ENCODE assay signal across 18 cellular contexts in genomic region chr14:74910556-74910955, GRCh38. TPM values are rescaled to one million over a fixed set of nuclear protein-coding genes. Genes with fewer than 3 reads are reported as not detected.
DNase-seq lines count a peak whose midpoint lies in the region; FAIRE-seq and TF ChIP-seq lines count a peak whose summit lies in the region.
"Had no signal": no experiment of that assay in that cellular context is flagged by ENCODE, and none has a peak within 500 bp of the region (broad histone marks: within the 10 kb centered on the region; RNA-seq: fewer than 3 reads in every experiment).

No MANE protein-coding gene starts in this region.

- H3K4me1 ChIP-seq in GM23248 (ENCODE audit: insufficient read depth), result peaks cover 4% of the 10 kb centered on the region; the same call in 1 of the 2 replicates
- no peaks in the 10 kb centered on the region for H3K4me1 ChIP-seq in astrocyte (ENCODE audit: insufficient read depth, low read length)
- H3K4me1 ChIP-seq in kidney (ENCODE audit: control insufficient read depth in 1 of 2, insufficient read depth in 1 of 2, low read depth in 1 of 2, low read length in 2 of 2), result peaks cover 0 to 12% of the 10 kb centered on the region in 2 donors
- H3K4me1 ChIP-seq in transverse colon, result peaks cover 6 to 16% (median 11%) of the 10 kb centered on the region in 4 donors

- H3K4me2 ChIP-seq in GM23248 (ENCODE audit: unreplicated experiment) (peak overlapping the region; percentile 4), astrocyte (ENCODE audit: low read length) (no peak overlapping the region)

- DNase-seq in GM23248 (peak; percentile 30), astrocyte (ENCODE audit: low read depth) (no peak), kidney (peak; percentile 51), transverse colon (peak; percentile 40), NCI-H774 (lab: John Stamatoyannopoulos, UW) (no peak), NCI-H1417 treated with DMSO at 0.1 percent for 48 hours (lab: John Stamatoyannopoulos, UW) (no peak)
- no peak for DNase-seq in activated T-cell treated with anti-CD3 and anti-CD28 coated beads, Interleukin-2, amount 50 U/mL, for 1 hour
- DNase-seq: ACHN, BE2C, DMS 273 treated with DMSO at 0.1 percent for 48 hours, KG1, NCI-H1092 treated with DMSO at 0.1 percent for 48 hours, NCI-H1694 treated with DMSO at 0.1 percent for 48 hours, NCI-H748 treated with DMSO at 0.1 percent for 48 hours had no signal

- TF ChIP-seq POLR2A in transverse colon (IDR thresholded peaks at IDR 0.05), result no peak

- no peak for FAIRE-seq in astrocyte (lab: Jason Lieb, UNC)
- no peak for FAIRE-seq in kidney (lab: Jason Lieb, UNC)
- FAIRE-seq: H54 had no signal

- no peaks in the 10 kb centered on the region for H3K9me3 Mint-ChIP-seq in astrocyte (ENCODE audit: unreplicated experiment)

- H3K4me3 Mint-ChIP-seq in astrocyte (ENCODE audit: unreplicated experiment), result no peak overlapping the region

- H3K9me3 ChIP-seq in GM23248 (ENCODE audit: low read depth) (no peaks in the 10 kb centered on the region), astrocyte (ENCODE audit: insufficient read depth, low read depth, low read length) (no peaks in the 10 kb centered on the region), kidney (ENCODE audit: control insufficient read depth in 1 of 2, low read length in 2 of 2) (no peaks in the 10 kb centered on the region), transverse colon (no peaks in the 10 kb centered on the region)
- H3K9me3 ChIP-seq: BE2C had no signal

- intact Hi-C loops in kidney (cut with DNase I), result no loop called here
- intact Hi-C loops in transverse colon (cut with DNase I; ENCODE audit: low total_unique reads), result no loop called here

- no peaks in the 10 kb centered on the region for H3K27me3 ChIP-seq in GM23248 (replicated peaks; ENCODE audit: insufficient read depth)
- no peaks in the 10 kb centered on the region for H3K27me3 ChIP-seq in astrocyte (ENCODE audit: insufficient read depth, low read length)
- H3K27me3 ChIP-seq in transverse colon, result no peaks in the 10 kb centered on the region
- H3K27me3 ChIP-seq: BE2C had no signal

- no peak for TF ChIP-seq EP300 in transverse colon (IDR thresholded peaks at IDR 0.05; ENCODE audit: low read depth)

- TF ChIP-seq CTCF in astrocyte (IDR thresholded peaks at IDR 0.05; ENCODE audit: insufficient read depth, low read depth, low read length) (no peak), kidney (IDR thresholded peaks at IDR 0.05; ENCODE audit: borderline replicate concordance, extremely low read depth, insufficient read depth) (no peak), transverse colon (IDR thresholded peaks at IDR 0.05) (no peak)

- peaks cover 5% of the 10 kb centered on the region for H3K4me1 Mint-ChIP-seq in astrocyte (ENCODE audit: low read depth, unreplicated experiment)

- in situ Hi-C loops in GM23248 (cut with MboI), result loop anchor here (10.0 kb wide), 1 partner anchor 184 kb away; no protein-coding TSS in a partner anchor
- in situ Hi-C loops in transverse colon (cut with MboI; ENCODE audit: low pct_ligation_motif_present in 1 of 4, low pct_unique_long_range_greater_than_20kb in 1 of 4, low sequenced_read_pairs in 3 of 4), result loop anchor here in 1 of 4 donors (10.0 kb wide), 1 partner anchor 46 kb away; no protein-coding TSS in a partner anchor

- H3K36me3 Mint-ChIP-seq in astrocyte (ENCODE audit: low read depth, unreplicated experiment), result no peaks in the 10 kb centered on the region

- 22% methylated on average over 10 of the region's 10 CpGs for WGBS in GM23248 (ENCODE audit: low coverage in 1 of 2, low lambda C conversion rate in 2 of 2, missing lambda C conversion rate in 2 of 2), 2 experiments
- 28% methylated on average over 10 of the region's 10 CpGs; no CpG with 5 or more reads in 1 of the 2 donors for WGBS in transverse colon (ENCODE audit: low coverage in 1 of 2), 2 donors

- H4K20me1 ChIP-seq in GM23248 (ENCODE audit: insufficient read depth), result no peaks in the 10 kb centered on the region
- H4K20me1 ChIP-seq in astrocyte (ENCODE audit: insufficient read depth, low read length), result peaks cover 4% of the 10 kb centered on the region

- H3K9me2 ChIP-seq in GM23248 (ENCODE audit: insufficient read depth), result no peaks in the 10 kb centered on the region

- H3K27ac Mint-ChIP-seq in astrocyte (ENCODE audit: unreplicated experiment), result peak overlapping the region; percentile 34

- no peaks in the 10 kb centered on the region for H3K79me2 ChIP-seq in GM23248 (ENCODE audit: insufficient read depth)
- no peaks in the 10 kb centered on the region for H3K79me2 ChIP-seq in astrocyte (ENCODE audit: insufficient read depth, low read length)

- 0 out of 2 replicates have a peak overlapping the region, but pooled peaks have one; percentile 29 for H3K4me3 ChIP-seq in GM23248
- no peak overlapping the region for H3K4me3 ChIP-seq in astrocyte (ENCODE audit: insufficient read depth, low read depth, low read length)
- no peak overlapping the region for H3K4me3 ChIP-seq in kidney (ENCODE audit: low read length in 2 of 2)
- peak overlapping the region in 2 of 4 donors; percentile 16 to 39 for H3K4me3 ChIP-seq in transverse colon

- no peak overlapping the region; the same call in 1 of the 2 replicates for H3K9ac ChIP-seq in GM23248
- H3K9ac ChIP-seq in astrocyte (ENCODE audit: low read length), result no peak overlapping the region
- no peak overlapping the region for H3K9ac ChIP-seq in kidney (ENCODE audit: low read length in 2 of 2)

- H3F3A ChIP-seq in GM23248 (ENCODE audit: insufficient read depth), result 0 out of 2 replicates have a peak, but pooled peaks cover 6% of the 10 kb centered on the region

- H2AFZ ChIP-seq in GM23248, result peak overlapping the region; percentile 66
- H2AFZ ChIP-seq in astrocyte (ENCODE audit: low read depth, low read length), result no peak overlapping the region

- no peak overlapping the region for H3K27ac ChIP-seq in GM23248
- no peak overlapping the region for H3K27ac ChIP-seq in astrocyte (ENCODE audit: low read depth, low read length)
- H3K27ac ChIP-seq in kidney (ENCODE audit: low read depth in 2 of 2, low read length in 2 of 2), result no peak overlapping the region
- peak overlapping the region in 2 of 4 donors; percentile 67 for H3K27ac ChIP-seq in transverse colon

- H3K36me3 ChIP-seq in GM23248 (ENCODE audit: low read depth), result no peaks in the 10 kb centered on the region
- H3K36me3 ChIP-seq in astrocyte (ENCODE audit: insufficient read depth, low read length), result no peaks in the 10 kb centered on the region
- peaks cover 0 to 2% of the 10 kb centered on the region in 2 donors for H3K36me3 ChIP-seq in kidney (ENCODE audit: control insufficient read depth in 1 of 2, insufficient read depth in 2 of 2, low read length in 2 of 2)
- H3K36me3 ChIP-seq in transverse colon, result no peaks in the 10 kb centered on the region

- no peaks in the 10 kb centered on the region for H3K27me3 Mint-ChIP-seq in astrocyte (ENCODE audit: low read depth, unreplicated experiment)

RNA-seq across cellular contexts. Expression of gene RPS6KL1, which starts 12.5 kb away (rescaled TPM):
- 0.38 and 1.4 TPM in 2 replicates for total RNA-seq in GM23248 (2014; rRNA removed; shearing (Covaris generic))
- polyA plus RNA-seq in GM23248 (2016; fragmentation: Nextera tagmentation; extraction: Ambion mirVana) (0.23 TPM in 1 of 2 replicates, not detected in the other), kidney (ENCODE audit: insufficient read depth, low read depth, low replicate concordance) (3.7 TPM)
- total RNA-seq in astrocyte (0.70 and 1.7 TPM in 2 replicates), kidney (7.9 TPM), transverse colon (10 to 100 TPM in 1 of 4 donors, 1 to 10 TPM in 2, not detected in 1; 6.4 to 54.1 (median 9.3) TPM)

RNA-seq across cellular contexts. Expression of gene DLST, which starts 28.8 kb away (rescaled TPM):
- 60.8 and 88.1 TPM in 2 replicates for total RNA-seq in GM23248 (2014; rRNA removed; shearing (Covaris generic))
- polyA plus RNA-seq in GM23248 (2016; fragmentation: Nextera tagmentation; extraction: Ambion mirVana) (11.8 and 12.4 TPM in 2 replicates), kidney (ENCODE audit: insufficient read depth, low read depth, low replicate concordance) (112 TPM)
- total RNA-seq in astrocyte (83.0 and 90.6 TPM in 2 replicates), kidney (98.6 TPM), transverse colon (100 to 1,000 TPM in 3 of 4 donors, 10 to 100 TPM in 1; 65.1 to 135 (median 103) TPM)

RNA-seq across cellular contexts. Expression of gene PROX2, which starts 34.6 kb away (rescaled TPM):
- total RNA-seq in GM23248 (2014; rRNA removed; shearing (Covaris generic)), result not detected in 2 replicates
- polyA plus RNA-seq in GM23248 (2016; fragmentation: Nextera tagmentation; extraction: Ambion mirVana) (0.05 TPM in 1 of 2 replicates, not detected in the other), kidney (ENCODE audit: insufficient read depth, low read depth, low replicate concordance) (not detected)
- total RNA-seq in astrocyte (not detected in 2 replicates), kidney (not detected), transverse colon (under 1 TPM in 1 of 4 donors, not detected in 3; 0.79 TPM)
- total RNA-seq: Daoy, MCF 10A, Right ventricle myocardium inferior had no signal

RNA-seq across cellular contexts. Expression of gene PGF, which starts 44.8 kb away (rescaled TPM):
- 1.5 and 1.8 TPM in 2 replicates for total RNA-seq in GM23248 (2014; rRNA removed; shearing (Covaris generic))
- polyA plus RNA-seq in GM23248 (2016; fragmentation: Nextera tagmentation; extraction: Ambion mirVana), result 1.1 and 2.1 TPM in 2 replicates
- 2.5 and 3.5 TPM in 2 replicates for total RNA-seq in astrocyte
- total RNA-seq in kidney, result 9.3 TPM
- polyA plus RNA-seq in kidney (ENCODE audit: insufficient read depth, low read depth, low replicate concordance), result 12.1 TPM
- 10 to 100 TPM in 2 of 4 donors, 1 to 10 TPM in 1, not detected in 1; 9.7 to 10.5 (median 10.1) TPM for total RNA-seq in transverse colon

Comparison
In these comparisons a context has a peak if more than half of its experiments do, and no peak if none do; other contexts are left out.
1. DNase-seq: peak in GM23248 (single experiment), kidney (single experiment) and transverse colon (single experiment); none in astrocyte (single experiment), NCI-H774 (single experiment), NCI-H1417 treated with DMSO at 0.1 percent for 48 hours (single experiment) and activated T-cell treated with anti-CD3 and anti-CD28 coated beads, Interleukin-2, amount 50 U/mL, for 1 hour (single experiment).